In genomic region chr19:57499680-57500395, GRCh38 we compare ENCODE assay signal across 8 cellular contexts. TPM values are rescaled to one million over a fixed set of nuclear protein-coding genes. Genes with fewer than 3 reads are reported as not detected.
DNase-seq lines count a peak whose midpoint lies in the region; ATAC-seq and TF ChIP-seq lines count a peak whose summit lies in the region.
"Not testable (repeated sequence)": the region's sequence is repeated elsewhere in the genome, so short reads cannot be mapped to it uniquely, and the experiment has no call there.

ZNF773 (plus strand) TSS chr19:57499938; CDS start chr19:57500081, 143 bp downstream.

- peaks cover 31% of the 10 kb centered on the region for H3K79me2 ChIP-seq in PC-9 (ENCODE audit: low read depth)

- H3K4me3 Mint-ChIP-seq in activated T-cell treated with anti-CD3 and anti-CD28 coated beads, Interleukin-2, amount 50 U/mL, for 24 hours: peak within 1 kb of the TSS; percentile 83

- H3K9me2 ChIP-seq in PC-9 (ENCODE audit: insufficient read depth): not testable (repeated sequence)

- peak within 1 kb of the TSS; percentile 91 for H2AFZ ChIP-seq in PC-9

- not testable (repeated sequence) for H3F3A ChIP-seq in PC-9 (ENCODE audit: insufficient read depth, low read depth)

- TF ChIP-seq RAD21 in Ishikawa (IDR thresholded peaks at IDR 0.05; ENCODE audit: low read depth): not testable (repeated sequence)

- POLR2A ChIA-PET in PC-9 (lab: Charles Lee; ENCODE audit: unreplicated experiment): interaction anchor here (0.6 kb wide), 5 partner anchors 16 to 545 kb away, joined by 3 to 6 read pairs (median 3); partner anchors contain the start of gene ZNF749

- not testable (repeated sequence) for H3K27me3 ChIP-seq in PC-9 (ENCODE audit: insufficient read depth, low read depth); esophagus squamous epithelium

- H3K36me3 Mint-ChIP-seq in activated T-cell treated with anti-CD3 and anti-CD28 coated beads, Interleukin-2, amount 50 U/mL, for 24 hours (ENCODE audit: low read depth): peaks cover 74% of the 10 kb centered on the region

- H3K4me3 ChIP-seq in PC-9 (peak within 1 kb of the TSS; percentile 91), esophagus squamous epithelium (peak within 1 kb of the TSS; percentile 72 to 93 (median 86))

- H3K9me3 Mint-ChIP-seq in activated T-cell treated with anti-CD3 and anti-CD28 coated beads, Interleukin-2, amount 50 U/mL, for 24 hours: peaks cover 62% of the 10 kb centered on the region

- H3K9me3 ChIP-seq in PC-9 (ENCODE audit: insufficient read depth, low read depth): peaks cover 24% of the 10 kb centered on the region; the same call in 1 of the 2 replicates
- peaks cover 0 to 51% (median 34%) of the 10 kb centered on the region in 3 donors for H3K9me3 ChIP-seq in esophagus squamous epithelium

- not testable (repeated sequence) for TF ChIP-seq CTCF in PC-9 (conservative IDR thresholded peaks at IDR 0.05); esophagus squamous epithelium (IDR thresholded peaks at IDR 0.05)

- H3K36me3 ChIP-seq in PC-9 (ENCODE audit: low read depth): peaks cover 28% of the 10 kb centered on the region
- H3K36me3 ChIP-seq in esophagus squamous epithelium: peaks cover 0 to 37% (median 0%) of the 10 kb centered on the region in 3 donors

- not testable (repeated sequence) for H3K27me3 Mint-ChIP-seq in activated T-cell treated with anti-CD3 and anti-CD28 coated beads, Interleukin-2, amount 50 U/mL, for 24 hours

- not testable (repeated sequence) for H4K20me1 ChIP-seq in PC-9 (ENCODE audit: insufficient read depth)

- H3K4me1 Mint-ChIP-seq in activated T-cell treated with anti-CD3 and anti-CD28 coated beads, Interleukin-2, amount 50 U/mL, for 24 hours (ENCODE audit: low read depth): peaks cover 26% of the 10 kb centered on the region

- peak within 1 kb of the TSS; percentile 87 for H3K4me2 ChIP-seq in PC-9

- TF ChIP-seq EP300 in Ishikawa (IDR thresholded peaks at IDR 0.05; ENCODE audit: borderline replicate concordance): not testable (repeated sequence)

- not testable (repeated sequence) for H3K4me1 ChIP-seq in PC-9 (replicated peaks; ENCODE audit: insufficient read depth); esophagus squamous epithelium

- H3K27ac ChIP-seq in PC-9: peak within 1 kb of the TSS; percentile 43; the same call in 1 of the 2 replicates
- H3K27ac ChIP-seq in esophagus squamous epithelium: peak within 1 kb of the TSS; percentile 89 to 93 (median 92)

- DNase-seq in DMS114 treated with DMSO at 0.1 percent for 48 hours (lab: John Stamatoyannopoulos, UW; ENCODE audit: unreplicated experiment) (peak; percentile 92), PC-9 (peak; percentile 93 to 94), esophagus squamous epithelium (lab: John Stamatoyannopoulos, UW) (peak; percentile 54), myocyte (ENCODE audit: low read depth) (peak; percentile 95)
- DNase-seq in activated T-cell treated with anti-CD3 and anti-CD28 coated beads, Interleukin-2, amount 50 U/mL, for 24 hours: peak; percentile 96
- peak; percentile 93 for DNase-seq in stimulated activated CD8-positive, alpha-beta memory T cell treated with anti-CD3 and anti-CD28 coated beads, Interleukin-7, amount 100 ng/mL, for 24 hours (ENCODE audit: low read depth)

- 2 to 5% methylated on average over 25 of the region's 69 CpGs for WGBS in esophagus squamous epithelium, 2 donors

- peak; percentile 100 for ATAC-seq in GM21576 (IDR thresholded peaks at IDR 0.05; ENCODE audit: unreplicated experiment)

- BruUV-seq in PC-9 (replicated peaks; lab: Mats Ljungman, UMichigan): TSS peak; percentile 48

- peak in 3 of 4 donors; percentile 46 to 78 (median 62) for TF ChIP-seq POLR2A in esophagus squamous epithelium (IDR thresholded peaks at IDR 0.05)

- H3K27ac Mint-ChIP-seq in activated T-cell treated with anti-CD3 and anti-CD28 coated beads, Interleukin-2, amount 50 U/mL, for 24 hours: peak within 1 kb of the TSS; percentile 82

- intact Hi-C loops in PC-9 (cut with micrococcal nuclease; ENCODE audit: unreplicated experiment): loop anchor here (1.0 kb wide), 1 partner anchor 27 kb away; the partner anchor contains the start of gene ZNF549
- intact Hi-C loops in esophagus squamous epithelium (cut with DNase I): not testable (repeated sequence)

- CTCF ChIA-PET in PC-9 (lab: Charles Lee): not testable (repeated sequence)

TF ChIP-seq in Ishikawa, 13 proteins besides CTCF, POLR2A, EP300 and RAD21:
- TF ChIP-seq TCF12 (IDR thresholded peaks at IDR 0.05; ENCODE audit: low read depth) (peak; percentile 29; the same call in 1 of the 2 replicates), CREB1 (IDR thresholded peaks at IDR 0.05; ENCODE audit: low read depth) (peak; percentile 80), TAF1 (IDR thresholded peaks at IDR 0.05; ENCODE audit: low read depth) (peak; percentile 79), MAX (IDR thresholded peaks at IDR 0.05) (peak; percentile 73)

RNA-seq across cellular contexts. Expression of gene ZNF773, which starts in this region (rescaled TPM):
- total RNA-seq in PC-9 (2021) (12.1 and 14.0 TPM in 2 replicates), esophagus squamous epithelium (10 to 100 TPM in 1 of 4 donors, 1 to 10 TPM in 3; 1.9 to 14.5 (median 5.8) TPM), myocyte (16.2 and 17.8 TPM in 2 replicates)
- polyA plus RNA-seq in myocyte (2012): 12.5 TPM

Comparison
In these comparisons a context has a peak if more than half of its experiments do, and no peak if none do; other contexts are left out.
1. Peak in every context shown above with its lines: DNase-seq, ATAC-seq, H3K4me3 ChIP-seq and H3K27ac ChIP-seq.